In the genomic region with DNA sequence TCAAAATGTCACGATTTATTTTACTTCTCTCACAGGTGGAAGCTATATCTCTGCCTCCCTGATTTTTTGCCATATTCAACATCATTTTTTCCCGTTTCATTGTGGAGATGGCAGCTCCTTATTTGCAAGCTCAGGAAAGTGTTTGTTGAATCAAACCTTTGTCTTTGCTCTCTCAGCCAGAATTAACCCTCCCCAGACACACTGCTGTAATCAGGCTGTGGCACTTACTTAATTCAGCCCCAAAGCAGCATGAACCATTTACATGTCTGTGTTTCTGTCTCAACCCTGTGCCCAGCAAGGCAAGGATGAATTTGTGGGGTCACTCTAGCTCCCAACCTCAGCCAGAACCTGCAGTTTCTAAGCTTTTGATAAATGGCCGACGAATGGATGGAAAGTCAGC, we compare ENCODE assay signal across 30 cellular contexts.
"Had no signal": no experiment of that assay in that cellular context is flagged by ENCODE, and none has a peak within 500 bp of the region (broad histone marks: within the 10 kb centered on the region; RNA-seq: fewer than 3 reads in every experiment).

No MANE protein-coding gene starts in this region.

- H3K27ac Mint-ChIP-seq: naive thymus-derived CD8-positive, alpha-beta T cell; natural killer cell treated with Interleukin-12 subunit alpha and Interleukin-12 subunit beta and Interleukin-15 and Interleukin-18, amount 100 ng/mL, for 72 hours; nephron progenitor cell; stimulated activated memory B cell treated with anti-CD40 and anti-IgM and Interleukin-4, amounts not matched to agents 10 μg/mL and 1 μg/mL and 100 μg/mL, for 72 hours; stimulated activated naive CD8-positive, alpha-beta T cell treated with anti-CD3 and anti-CD28 coated beads, Interleukin-15, amount 100 ng/mL, for 72 hours; type B pancreatic cell had no signal

- H3K4me3 Mint-ChIP-seq: naive B cell; naive thymus-derived CD8-positive, alpha-beta T cell; natural killer cell treated with Interleukin-12 subunit alpha and Interleukin-12 subunit beta and Interleukin-15 and Interleukin-18, amount 100 ng/mL, for 72 hours; nephron progenitor cell; neural crest cell; stimulated activated memory B cell treated with anti-CD40 and anti-IgM and Interleukin-4, amounts not matched to agents 10 μg/mL and 1 μg/mL and 100 μg/mL, for 72 hours; stimulated activated naive CD8-positive, alpha-beta T cell treated with anti-CD3 and anti-CD28 coated beads, Interleukin-15, amount 100 ng/mL, for 72 hours; type B pancreatic cell had no signal

- H3K36me3 Mint-ChIP-seq: naive B cell; natural killer cell treated with Interleukin-12 subunit alpha and Interleukin-12 subunit beta and Interleukin-15 and Interleukin-18, amount 100 ng/mL, for 72 hours; stimulated activated memory B cell treated with anti-CD40 and anti-IgM and Interleukin-4, amounts not matched to agents 10 μg/mL and 1 μg/mL and 100 μg/mL, for 72 hours; type B pancreatic cell had no signal

- DNase-seq: naive B cell; naive thymus-derived CD8-positive, alpha-beta T cell; nephron progenitor cell; occipital lobe; right cardiac atrium; spleen; stimulated activated CD4-positive, alpha-beta T cell treated with anti-CD3 and anti-CD28 coated beads, Interleukin-12 subunit alpha, Interleukin-12 subunit beta, amount 100 ng/mL, for 4 hours; stimulated activated CD4-positive, alpha-beta T cell treated with anti-CD3 and anti-CD28 coated beads, Interleukin-1b, Interleukin-23, amount 100 ng/mL, for 48 hours; stimulated activated CD4-positive, alpha-beta T cell treated with anti-CD3 and anti-CD28 coated beads, Interleukin-4, amount 100 ng/mL, for 1 hour; stimulated activated CD4-positive, alpha-beta T cell treated with anti-CD3 and anti-CD28 coated beads, Interleukin-4, amount 100 ng/mL, for 4 hours; stimulated activated CD8-positive, alpha-beta memory T cell treated with anti-CD3 and anti-CD28 coated beads, Interleukin-4, amount 100 ng/mL, for 48 hours; stimulated activated naive CD4-positive, alpha-beta T cell; stimulated activated naive CD8-positive, alpha-beta T cell treated with anti-CD3 and anti-CD28 coated beads, Interleukin-15, amount 100 ng/mL, for 72 hours; stimulated activated naive CD8-positive, alpha-beta T cell treated with anti-CD3 and anti-CD28 coated beads, Interleukin-15, Interleukin-2, amounts not matched to agents 100 U/mL and 50 U/mL, for 24 hours; substantia nigra; testis; tibial artery; transverse colon; upper lobe of right lung; uterus had no signal

- ATAC-seq: naive thymus-derived CD8-positive, alpha-beta T cell; natural killer cell treated with Interleukin-12 subunit alpha and Interleukin-12 subunit beta and Interleukin-15 and Interleukin-18, amount 100 ng/mL, for 72 hours; pancreas; right cardiac atrium; sciatic nerve; stimulated activated memory B cell treated with anti-CD40 and anti-IgM and Interleukin-4, amounts not matched to agents 10 μg/mL and 1 μg/mL and 100 μg/mL, for 72 hours; stimulated activated naive CD8-positive, alpha-beta T cell treated with anti-CD3 and anti-CD28 coated beads, Interleukin-15, amount 100 ng/mL, for 72 hours; stimulated activated naive CD8-positive, alpha-beta T cell treated with anti-CD3 and anti-CD28 coated beads, Interleukin-15, Interleukin-2, amounts not matched to agents 100 U/mL and 50 U/mL, for 24 hours; upper lobe of right lung had no signal

- H3K4me1 ChIP-seq: pancreas, prostate gland, spleen, suprapubic skin, testis, tibial artery, transverse colon, upper lobe of right lung, uterus had no signal

- H3K27ac ChIP-seq: pancreas, prostate gland, skin epidermis, spleen, suprapubic skin, testis, tibial artery, transverse colon, upper lobe of right lung, uterus had no signal

- H3K4me3 ChIP-seq: pancreas, prostate gland, skin epidermis, smooth muscle cell, spleen, suprapubic skin, testis, tibial artery, transverse colon, upper lobe of right lung, uterus had no signal

- H3K27me3 Mint-ChIP-seq: naive B cell; stimulated activated memory B cell treated with anti-CD40 and anti-IgM and Interleukin-4, amounts not matched to agents 10 μg/mL and 1 μg/mL and 100 μg/mL, for 72 hours had no signal

- H3K9me3 ChIP-seq: pancreas, prostate gland, suprapubic skin, testis, upper lobe of right lung, uterus had no signal

- H3K27me3 ChIP-seq: suprapubic skin, testis, tibial artery, transverse colon, upper lobe of right lung, uterus had no signal

- H3K4me1 Mint-ChIP-seq: naive B cell; naive thymus-derived CD8-positive, alpha-beta T cell; nephron progenitor cell; neural crest cell; stimulated activated memory B cell treated with anti-CD40 and anti-IgM and Interleukin-4, amounts not matched to agents 10 μg/mL and 1 μg/mL and 100 μg/mL, for 72 hours; stimulated activated naive CD8-positive, alpha-beta T cell treated with anti-CD3 and anti-CD28 coated beads, Interleukin-15, amount 100 ng/mL, for 72 hours had no signal

- H3K36me3 ChIP-seq: pancreas, prostate gland, spleen, suprapubic skin, tibial artery, transverse colon, upper lobe of right lung, uterus had no signal
